ENCODE assay signal across 20 cellular contexts in the genomic region with DNA sequence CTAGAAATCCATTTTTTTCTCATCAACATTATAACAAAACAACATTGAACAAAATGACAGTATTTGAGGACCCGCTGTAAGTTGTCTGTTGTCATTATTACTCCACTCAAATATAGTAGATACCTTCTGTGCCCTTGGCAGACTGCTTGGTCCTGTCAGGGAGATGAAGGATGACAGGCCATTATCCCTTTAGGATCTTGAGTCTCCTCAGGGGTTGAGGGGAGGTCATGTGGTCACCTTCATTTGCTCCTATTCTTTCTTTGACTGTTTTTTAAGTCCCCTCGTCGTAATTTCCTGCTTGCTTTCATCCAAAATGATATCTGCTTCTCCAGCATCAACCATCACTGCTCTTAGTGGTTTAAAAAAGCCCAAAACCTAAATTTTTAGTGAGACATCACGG. TPM values are rescaled to one million over a fixed set of nuclear protein-coding genes. Genes with fewer than 3 reads are reported as not detected.
DNase-seq lines count a peak whose midpoint lies in the region; ATAC-seq, FAIRE-seq and TF ChIP-seq lines count a peak whose summit lies in the region.
"Had no signal": no experiment of that assay in that cellular context is flagged by ENCODE, and none has a peak within 500 bp of the region (broad histone marks: within the 10 kb centered on the region; RNA-seq: fewer than 3 reads in every experiment).

No MANE protein-coding gene starts in this region.

- FAIRE-seq in GM19239 (lab: Jason Lieb, UNC) = peak; percentile 23
- FAIRE-seq: D721Med, G401.6, GM12891, GM18507, H54 had no signal

- H3K36me3 Mint-ChIP-seq in activated naive CD8-positive, alpha-beta T cell = no peaks in the 10 kb centered on the region
- H3K36me3 Mint-ChIP-seq in activated naive CD8-positive, alpha-beta T cell treated with anti-CD3 and anti-CD28 coated beads for 36 hours = peaks cover 8% of the 10 kb centered on the region
- H3K36me3 Mint-ChIP-seq in activated T-helper 1 cell treated with anti-CD3 and anti-CD28 coated beads, Interleukin-12 subunit alpha, Interleukin-12 subunit beta, Interleukin-2, Interleukin-4 antibody, amounts not matched to agents 30 ng/mL and 10 ng/mL and 1 ng/mL, durations not matched to agents 14 hours and 24 hours and 36 hours (ENCODE audit: low read depth) = peaks cover 1% of the 10 kb centered on the region
- H3K36me3 Mint-ChIP-seq: CD4-positive, CD25-positive, alpha-beta regulatory T cell had no signal

- no peak overlapping the region for H3K4me3 Mint-ChIP-seq in activated naive CD8-positive, alpha-beta T cell
- no peak overlapping the region for H3K4me3 Mint-ChIP-seq in activated naive CD8-positive, alpha-beta T cell treated with anti-CD3 and anti-CD28 coated beads for 36 hours
- H3K4me3 Mint-ChIP-seq in activated T-helper 1 cell treated with anti-CD3 and anti-CD28 coated beads, Interleukin-12 subunit alpha, Interleukin-12 subunit beta, Interleukin-2, Interleukin-4 antibody, amounts not matched to agents 30 ng/mL and 10 ng/mL and 1 ng/mL, durations not matched to agents 14 hours and 24 hours and 36 hours = no peak overlapping the region
- H3K4me3 Mint-ChIP-seq: B cell, GM23338 had no signal

- H3K36me3 ChIP-seq in mucosa of descending colon (ENCODE audit: low read depth) = no peaks in the 10 kb centered on the region
- H3K36me3 ChIP-seq: BLaER1 treated with 17β-estradiol and CSF1 and Interleukin-3, amounts not matched to agents 10 nM and 100 nM had no signal

- H3K9me3 Mint-ChIP-seq in activated naive CD8-positive, alpha-beta T cell (ENCODE audit: low read depth) = no peaks in the 10 kb centered on the region
- H3K9me3 Mint-ChIP-seq in activated naive CD8-positive, alpha-beta T cell treated with anti-CD3 and anti-CD28 coated beads for 36 hours = no peaks in the 10 kb centered on the region
- no peaks in the 10 kb centered on the region for H3K9me3 Mint-ChIP-seq in activated T-helper 1 cell treated with anti-CD3 and anti-CD28 coated beads, Interleukin-12 subunit alpha, Interleukin-12 subunit beta, Interleukin-2, Interleukin-4 antibody, amounts not matched to agents 30 ng/mL and 10 ng/mL and 1 ng/mL, durations not matched to agents 14 hours and 24 hours and 36 hours
- H3K9me3 Mint-ChIP-seq: GM23338 had no signal

- H3K4me3 ChIP-seq in mucosa of descending colon = no peak overlapping the region
- H3K4me3 ChIP-seq: BLaER1 treated with 17β-estradiol and CSF1 and Interleukin-3, amounts not matched to agents 10 nM and 100 nM; GM23338 had no signal

- H3K27me3 Mint-ChIP-seq in activated naive CD8-positive, alpha-beta T cell = no peaks in the 10 kb centered on the region
- H3K27me3 Mint-ChIP-seq in activated naive CD8-positive, alpha-beta T cell treated with anti-CD3 and anti-CD28 coated beads for 36 hours = no peaks in the 10 kb centered on the region
- H3K27me3 Mint-ChIP-seq in activated T-helper 1 cell treated with anti-CD3 and anti-CD28 coated beads, Interleukin-12 subunit alpha, Interleukin-12 subunit beta, Interleukin-2, Interleukin-4 antibody, amounts not matched to agents 30 ng/mL and 10 ng/mL and 1 ng/mL, durations not matched to agents 14 hours and 24 hours and 36 hours (ENCODE audit: insufficient read depth) = no peaks in the 10 kb centered on the region
- H3K27me3 Mint-ChIP-seq: B cell; CD4-positive, CD25-positive, alpha-beta regulatory T cell had no signal

- intact Hi-C loops in activated T-helper 1 cell treated with anti-CD3 and anti-CD28 coated beads, Interleukin-12 subunit alpha, Interleukin-12 subunit beta, Interleukin-2, Interleukin-4 antibody, amounts not matched to agents 30 ng/mL and 10 ng/mL and 1 ng/mL, durations not matched to agents 14 hours and 24 hours and 36 hours (cut with micrococcal nuclease) = loop anchor here (10.0 kb wide), 3 partner anchors 268 to 1192 kb away; a partner anchor contains a TSS
- intact Hi-C loops in mucosa of descending colon (cut with DNase I, micrococcal nuclease) = no loop called here

- DNase-seq in activated naive CD8-positive, alpha-beta T cell treated with anti-CD3 and anti-CD28 coated beads for 36 hours = no peak
- no peak for DNase-seq in GM19239 (ENCODE audit: insufficient read length, low spot score)
- no peak for DNase-seq in activated T-helper 1 cell treated with anti-CD3 and anti-CD28 coated beads, Interleukin-12 subunit alpha, Interleukin-12 subunit beta, Interleukin-2, Interleukin-4 antibody, amounts not matched to agents 30 ng/mL and 10 ng/mL and 1 ng/mL, durations not matched to agents 14 hours and 24 hours and 36 hours (ENCODE audit: low spot score)
- peak; percentile 18 for DNase-seq in retina
- no peak for DNase-seq in NK-92 (lab: John Stamatoyannopoulos, UW; ENCODE audit: unreplicated experiment)
- no peak for DNase-seq in mucosa of descending colon
- DNase-seq in NCI-H1436 treated with DMSO at 0.1 percent for 48 hours (lab: John Stamatoyannopoulos, UW) = no peak
- DNase-seq: Caco-2; CD4-positive, CD25-positive, alpha-beta regulatory T cell; HCEC 1CT; IMR-90 had no signal

- peak overlapping the region; percentile 13 for H3K27ac Mint-ChIP-seq in activated naive CD8-positive, alpha-beta T cell
- no peak overlapping the region for H3K27ac Mint-ChIP-seq in activated naive CD8-positive, alpha-beta T cell treated with anti-CD3 and anti-CD28 coated beads for 36 hours
- H3K27ac Mint-ChIP-seq in activated T-helper 1 cell treated with anti-CD3 and anti-CD28 coated beads, Interleukin-12 subunit alpha, Interleukin-12 subunit beta, Interleukin-2, Interleukin-4 antibody, amounts not matched to agents 30 ng/mL and 10 ng/mL and 1 ng/mL, durations not matched to agents 14 hours and 24 hours and 36 hours = peak overlapping the region; percentile 18
- H3K27ac Mint-ChIP-seq: B cell, GM23338 had no signal

- H3K9me3 ChIP-seq in mucosa of descending colon = no peaks in the 10 kb centered on the region
- H3K9me3 ChIP-seq: BLaER1 treated with 17β-estradiol and CSF1 and Interleukin-3, amounts not matched to agents 10 nM and 100 nM; Caco-2 had no signal

- peaks cover 5% of the 10 kb centered on the region for H3K4me1 ChIP-seq in mucosa of descending colon (ENCODE audit: low read depth)

- TF ChIP-seq CTCF in mucosa of descending colon (IDR thresholded peaks at IDR 0.05) = no peak

- H3K4me1 Mint-ChIP-seq in activated naive CD8-positive, alpha-beta T cell (ENCODE audit: low read depth) = peaks cover 14% of the 10 kb centered on the region
- peaks cover 17% of the 10 kb centered on the region for H3K4me1 Mint-ChIP-seq in activated naive CD8-positive, alpha-beta T cell treated with anti-CD3 and anti-CD28 coated beads for 36 hours
- H3K4me1 Mint-ChIP-seq in activated T-helper 1 cell treated with anti-CD3 and anti-CD28 coated beads, Interleukin-12 subunit alpha, Interleukin-12 subunit beta, Interleukin-2, Interleukin-4 antibody, amounts not matched to agents 30 ng/mL and 10 ng/mL and 1 ng/mL, durations not matched to agents 14 hours and 24 hours and 36 hours (ENCODE audit: low read depth) = peaks cover 17% of the 10 kb centered on the region

- no peak for ATAC-seq in mucosa of descending colon
- ATAC-seq: GM23338 had no signal

RNA-seq across cellular contexts. Expression of a gene that starts 2.6 kb away (rescaled TPM):
- total RNA-seq in activated naive CD8-positive, alpha-beta T cell treated with anti-CD3 and anti-CD28 coated beads for 36 hours = 100 to 1,000 TPM; 111 to 118 TPM
- 92.7 and 104 TPM in 2 replicates for total RNA-seq in activated T-helper 1 cell treated with anti-CD3 and anti-CD28 coated beads, Interleukin-12 subunit alpha, Interleukin-12 subunit beta, Interleukin-2, Interleukin-4 antibody, amounts not matched to agents 30 ng/mL and 10 ng/mL and 1 ng/mL, durations not matched to agents 14 hours and 24 hours and 36 hours
- 10 to 100 TPM; 17.2 to 29.4 (median 21.2) TPM for total RNA-seq in mucosa of descending colon
